In genomic region chr2:161564906-161565305, GRCh38 we compare ENCODE assay signal across 11 cellular contexts. TPM values are rescaled to one million over a fixed set of nuclear protein-coding genes. Genes with fewer than 3 reads are reported as not detected.
"Had no signal": no experiment of that assay in that cellular context is flagged by ENCODE, and none has a peak within 500 bp of the region (broad histone marks: within the 10 kb centered on the region; RNA-seq: fewer than 3 reads in every experiment).

No MANE protein-coding gene starts in this region.

- H3K9ac ChIP-seq: GM23248 had no signal

- H3K4me2 ChIP-seq: GM23338 had no signal

- H3K36me3 ChIP-seq: HAP-1 had no signal

- H3K4me3 Mint-ChIP-seq: GM23338, H9, HFFc6 had no signal

- H2AFZ ChIP-seq: GM23248, GM23338 had no signal

- H3K4me3 ChIP-seq: GM23248, GM23338, HAP-1 had no signal

- ATAC-seq: GM23338, HCT116 had no signal

- H3K27ac Mint-ChIP-seq: GM23338, H9, HFFc6 had no signal

- H3K4me1 ChIP-seq: HAP-1 had no signal

- H3K4me1 Mint-ChIP-seq: GM23338, H9 had no signal

- DNase-seq: GM23248, GOT3, H7, H9, HCEC 1CT, HFFc6 had no signal

- FAIRE-seq: H1, H54 had no signal

- H3K9me3 ChIP-seq: HAP-1 had no signal

- H3K27ac ChIP-seq: GM23248 had no signal

RNA-seq across cellular contexts. Expression of gene SLC4A10, which starts 59.3 kb away (rescaled TPM):
- total RNA-seq: GM23248, HFFc6 had no signal
- polyA plus RNA-seq: GM23248 had no signal
